Comparison of ENCODE assay signal across 19 cellular contexts in genomic region chr13:31067416-31068118, GRCh38.
A peak's percentile ranks its signal among the peaks of the same experiment; 100 is the strongest.
DNase-seq lines count a peak whose midpoint lies in the region; ATAC-seq and TF ChIP-seq lines count a peak whose summit lies in the region.
"Had no signal": no experiment of that assay in that cellular context is flagged by ENCODE, and none has a peak within 500 bp of the region (broad histone marks: within the 10 kb centered on the region; RNA-seq: fewer than 3 reads in every experiment).

No MANE protein-coding gene starts in this region.

- no peaks in the 10 kb centered on the region for H3F3A ChIP-seq in neural progenitor cell (ENCODE audit: low read depth)

- in situ Hi-C loops in astrocyte of the spinal cord (cut with HindIII; ENCODE audit: low sequenced_read_pairs), result no loop called here

- ATAC-seq in aorta (ENCODE audit: low FRiP score), result no peak
- no peak for ATAC-seq in HG03354 (IDR thresholded peaks at IDR 0.05; ENCODE audit: poor library complexity, severe bottlenecking, unreplicated experiment)
- ATAC-seq: Panc1, pancreas had no signal

- POLR2A ChIA-PET in AG04449 (lab: Yijun Ruan, JAX), result no interaction called here

- WGBS in aorta, 2 donors, result 80 to 81% methylated on average over 8 of the region's 8 CpGs

- peaks cover 6% of the 10 kb centered on the region for H3K9me3 Mint-ChIP-seq in neural progenitor cell

- peaks cover 5% of the 10 kb centered on the region for H3K4me1 Mint-ChIP-seq in neural progenitor cell
- H3K4me1 Mint-ChIP-seq: CD8-positive, alpha-beta memory T cell; memory B cell had no signal

- intact Hi-C loops in aorta (cut with DNase I), result no loop called here

- H3K27ac ChIP-seq in neural progenitor cell, result no peak overlapping the region
- H3K27ac ChIP-seq in aorta (ENCODE audit: low read depth in 1 of 2, low read length in 2 of 2), result no peak overlapping the region
- H3K27ac ChIP-seq: HL-60, pancreas, stomach had no signal

- H3K4me2 ChIP-seq in neural progenitor cell, result no peak overlapping the region

- H3K4me3 Mint-ChIP-seq in neural progenitor cell, result no peak overlapping the region
- H3K4me3 Mint-ChIP-seq: CD8-positive, alpha-beta memory T cell; memory B cell; T-helper 2 cell treated with Interferon-gamma antibody and Interleukin-4, amounts not matched to agents 5 μg/mL and 100 μg/mL, for 36 hours had no signal

- TF ChIP-seq CTCF in AG04449 (IDR thresholded peaks at IDR 0.05; ENCODE audit: insufficient read depth, low read length, missing control alignments) (no peak), astrocyte of the spinal cord (IDR thresholded peaks at IDR 0.05; ENCODE audit: low read depth, low read length) (no peak), kidney epithelial cell (IDR thresholded peaks at IDR 0.05; ENCODE audit: insufficient read depth, low read length, poor library complexity, severe bottlenecking) (no peak), neural progenitor cell (IDR thresholded peaks at IDR 0.05) (no peak)

- CTCF ChIA-PET in AG04449 (lab: Yijun Ruan, JAX), result interaction anchor here (0.9 to 1.9 kb wide), 4 partner anchors 11 to 169 kb away, joined by 3 to 8 read pairs (median 5); no protein-coding TSS in a partner anchor

- peaks cover 2% of the 10 kb centered on the region for H3K36me3 Mint-ChIP-seq in neural progenitor cell

- no peaks in the 10 kb centered on the region for H4K20me1 ChIP-seq in neural progenitor cell (ENCODE audit: low read depth)

- DNase-seq in AG04449 (ENCODE audit: low read depth, low spot score) (peak; percentile 42), HCEC 1CT (peak; percentile 56), astrocyte of the spinal cord (ENCODE audit: low read depth, low spot score) (peak; percentile 64), kidney epithelial cell (ENCODE audit: low read depth) (peak; percentile 70), neural progenitor cell (ENCODE audit: low spot score) (no peak), aorta (no peak), NCI-H774 (lab: John Stamatoyannopoulos, UW) (no peak)
- DNase-seq: amniotic stem cell; CD8-positive, alpha-beta memory T cell; effector memory CD4-positive, alpha-beta T cell; hippocampal formation; pancreas; stimulated activated CD4-positive, alpha-beta T cell treated with anti-CD3 and anti-CD28 coated beads, Interleukin-2, amount 100 ng/mL, for 48 hours; stomach had no signal

- H3K27ac Mint-ChIP-seq in neural progenitor cell, result no peak overlapping the region
- H3K27ac Mint-ChIP-seq: memory B cell; T-helper 2 cell treated with Interferon-gamma antibody and Interleukin-4, amounts not matched to agents 5 μg/mL and 100 μg/mL, for 36 hours had no signal

- H3K9me3 ChIP-seq in neural progenitor cell (ENCODE audit: low read depth), result no peaks in the 10 kb centered on the region
- H3K9me3 ChIP-seq in aorta (ENCODE audit: control insufficient read depth, low read length), result no peaks in the 10 kb centered on the region
- H3K9me3 ChIP-seq: pancreas, stomach had no signal

- H3K4me3 ChIP-seq in AG04449 (ENCODE audit: low read depth, low read length), result no peak overlapping the region
- H3K4me3 ChIP-seq in astrocyte of the spinal cord (ENCODE audit: low read depth, low read length), result no peak overlapping the region
- H3K4me3 ChIP-seq in kidney epithelial cell (ENCODE audit: low read depth, low read length), result no peak overlapping the region
- no peak overlapping the region for H3K4me3 ChIP-seq in neural progenitor cell
- no peak overlapping the region for H3K4me3 ChIP-seq in aorta (ENCODE audit: low read length in 2 of 2)
- H3K4me3 ChIP-seq: pancreas, stomach had no signal

- H3K36me3 ChIP-seq in kidney epithelial cell (ENCODE audit: control insufficient read depth, insufficient read depth, low read length) (no peaks in the 10 kb centered on the region), neural progenitor cell (no peaks in the 10 kb centered on the region), aorta (ENCODE audit: control insufficient read depth in 1 of 2, insufficient read depth in 2 of 2, low read length in 1 of 2) (no peaks in the 10 kb centered on the region)
- H3K36me3 ChIP-seq: pancreas, stomach had no signal

- H2AFZ ChIP-seq in neural progenitor cell (replicated peaks), result no peak overlapping the region

- H3K9ac ChIP-seq in neural progenitor cell, result no peak overlapping the region

- H3K27me3 ChIP-seq in kidney epithelial cell (ENCODE audit: control insufficient read depth, insufficient read depth, low read length) (no peaks in the 10 kb centered on the region), neural progenitor cell (no peaks in the 10 kb centered on the region), aorta (ENCODE audit: control insufficient read depth in 1 of 2, insufficient read depth in 2 of 2, low read length in 1 of 2) (no peaks in the 10 kb centered on the region)
- H3K27me3 ChIP-seq: pancreas, stomach had no signal

- H3K79me2 ChIP-seq in neural progenitor cell (ENCODE audit: low read depth), result no peaks in the 10 kb centered on the region

- H3K4me1 ChIP-seq in neural progenitor cell (no peaks in the 10 kb centered on the region), aorta (ENCODE audit: control insufficient read depth in 1 of 2, insufficient read depth in 2 of 2, low read length in 2 of 2) (no peaks in the 10 kb centered on the region)
- H3K4me1 ChIP-seq: pancreas, stomach had no signal

- H3K27me3 Mint-ChIP-seq in neural progenitor cell (ENCODE audit: insufficient read depth, low read depth), result peaks cover 2% of the 10 kb centered on the region

Comparison
In these comparisons a context has a peak if more than half of its experiments do, and no peak if none do; other contexts are left out.
1. DNase-seq: peak in AG04449 (single experiment), HCEC 1CT (single experiment), astrocyte of the spinal cord (single experiment) and kidney epithelial cell (single experiment); none in neural progenitor cell (single experiment), aorta (0 of 2) and NCI-H774 (single experiment).